24 cellular contexts compared by ENCODE assay signal in the genomic region with DNA sequence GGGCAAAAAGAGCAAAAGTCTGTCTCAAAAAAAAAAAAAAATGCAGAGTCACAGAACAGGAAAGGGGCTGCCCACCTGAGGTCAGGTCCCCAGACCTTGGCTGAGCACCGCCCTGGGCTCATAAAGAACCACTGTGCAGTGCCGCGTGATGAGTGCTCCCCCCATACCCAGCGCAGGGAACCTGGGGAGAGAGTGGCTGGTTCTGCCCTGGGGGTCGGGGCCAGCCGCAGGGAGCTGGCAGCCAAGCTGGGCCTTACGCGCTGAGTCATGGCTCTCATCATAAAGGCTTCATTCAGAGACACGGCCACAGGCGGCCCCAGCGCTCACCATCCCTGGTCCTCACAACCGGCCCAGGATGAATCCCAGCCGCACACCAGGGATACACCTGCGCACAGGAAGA.
A peak's percentile ranks its signal among the peaks of the same experiment; 100 is the strongest.
DNase-seq lines count a peak whose midpoint lies in the region; ATAC-seq and TF ChIP-seq lines count a peak whose summit lies in the region.
"Had no signal": no experiment of that assay in that cellular context is flagged by ENCODE, and none has a peak within 500 bp of the region (broad histone marks: within the 10 kb centered on the region; RNA-seq: fewer than 3 reads in every experiment).

No MANE protein-coding gene starts in this region.

- DNase-seq in Ammon's horn (ENCODE audit: low spot score): peak; percentile 79
- DNase-seq in NB4 (ENCODE audit: low read depth): peak; percentile 17
- peak; percentile 31 for DNase-seq in foreskin melanocyte
- peak in 40 of 56 donors; percentile 9 to 80 (median 40) for DNase-seq in nucleus accumbens (lab: John Stamatoyannopoulos, UW)
- no peak for DNase-seq in neural progenitor cell (ENCODE audit: low spot score)
- DNase-seq in NCI-H2029 (lab: John Stamatoyannopoulos, UW): no peak
- DNase-seq in stimulated activated naive CD4-positive, alpha-beta T cell treated with Interleukin-2 at 50 U/mL for 16 hours (lab: John Stamatoyannopoulos, UW): no peak
- DNase-seq: activated CD8-positive, alpha-beta memory T cell treated with anti-CD3 and anti-CD28 coated beads, Interleukin-2, amount 50 U/mL, for 4 hours; Caco-2; central memory CD4-positive, alpha-beta T cell; KG1; NCI-H1694; NCI-H526; retina; RPMI8226; SK-N-SH; testis had no signal

- TF ChIP-seq CTCF in NB4 (IDR thresholded peaks at IDR 0.05; ENCODE audit: low read depth, low read length) (no peak), neural progenitor cell (IDR thresholded peaks at IDR 0.05) (no peak)

- no peaks in the 10 kb centered on the region for H3K36me3 ChIP-seq in neural progenitor cell
- H3K36me3 ChIP-seq: BLaER1, vagina had no signal

- peaks cover 11% of the 10 kb centered on the region for H3K27me3 Mint-ChIP-seq in neural progenitor cell (ENCODE audit: insufficient read depth, low read depth)

- peaks cover 7% of the 10 kb centered on the region for H3F3A ChIP-seq in neural progenitor cell (ENCODE audit: low read depth)

- peaks cover 21% of the 10 kb centered on the region for H3K4me1 ChIP-seq in neural progenitor cell
- H3K4me1 ChIP-seq: testis, vagina had no signal

- no peak overlapping the region for H3K27ac Mint-ChIP-seq in neural progenitor cell
- H3K27ac Mint-ChIP-seq: activated T-helper 17 cell treated with anti-CD3 and anti-CD28 coated beads, Interleukin-2, amount 50 U/mL, for 72 hours had no signal

- no peaks in the 10 kb centered on the region for H3K9me3 Mint-ChIP-seq in neural progenitor cell
- H3K9me3 Mint-ChIP-seq: activated naive CD4-positive, alpha-beta T cell treated with anti-CD3 and anti-CD28 coated beads, Interleukin-2, amount 50 U/mL, for 72 hours; activated T-helper 17 cell treated with anti-CD3 and anti-CD28 coated beads, Interleukin-2, amount 50 U/mL, for 72 hours had no signal

- H3K79me2 ChIP-seq in neural progenitor cell (ENCODE audit: low read depth): no peaks in the 10 kb centered on the region

- H3K4me3 ChIP-seq in NB4 (ENCODE audit: low read depth, low read length): no peak overlapping the region
- H3K4me3 ChIP-seq in neural progenitor cell: no peak overlapping the region
- H3K4me3 ChIP-seq: BLaER1, smooth muscle cell, testis, vagina had no signal

- no peak overlapping the region for H2AFZ ChIP-seq in neural progenitor cell (replicated peaks)

- ATAC-seq in HG02870 (IDR thresholded peaks at IDR 0.05; ENCODE audit: unreplicated experiment): no peak
- ATAC-seq: activated naive CD4-positive, alpha-beta T cell treated with anti-CD3 and anti-CD28 coated beads, Interleukin-2, amount 50 U/mL, for 72 hours; activated T-helper 17 cell treated with anti-CD3 and anti-CD28 coated beads, Interleukin-2, amount 50 U/mL, for 72 hours; HCT116 had no signal

- H4K20me1 ChIP-seq in neural progenitor cell (ENCODE audit: low read depth): peaks cover 3% of the 10 kb centered on the region
- H4K20me1 ChIP-seq: BLaER1 had no signal

- H3K4me3 Mint-ChIP-seq in neural progenitor cell: no peak overlapping the region
- H3K4me3 Mint-ChIP-seq: activated T-helper 17 cell treated with anti-CD3 and anti-CD28 coated beads, Interleukin-2, amount 50 U/mL, for 72 hours had no signal

- no peaks in the 10 kb centered on the region for H3K9me3 ChIP-seq in neural progenitor cell (ENCODE audit: low read depth)
- H3K9me3 ChIP-seq: BLaER1, Caco-2, SK-N-SH, testis, vagina had no signal

- no peaks in the 10 kb centered on the region for H3K36me3 Mint-ChIP-seq in neural progenitor cell
- H3K36me3 Mint-ChIP-seq: activated naive CD4-positive, alpha-beta T cell treated with anti-CD3 and anti-CD28 coated beads, Interleukin-2, amount 50 U/mL, for 72 hours had no signal

- TF ChIP-seq POLR2A in NB4 (IDR thresholded peaks at IDR 0.05; ENCODE audit: extremely low read depth, insufficient read length): no peak

- no peak overlapping the region for H3K4me2 ChIP-seq in neural progenitor cell
- H3K4me2 ChIP-seq: BLaER1, SK-N-SH, smooth muscle cell had no signal

- no peak overlapping the region for H3K9ac ChIP-seq in neural progenitor cell
- H3K9ac ChIP-seq: BLaER1, SK-N-SH had no signal

- peaks cover 40% of the 10 kb centered on the region for H3K4me1 Mint-ChIP-seq in neural progenitor cell
- H3K4me1 Mint-ChIP-seq: activated T-helper 17 cell treated with anti-CD3 and anti-CD28 coated beads, Interleukin-2, amount 50 U/mL, for 72 hours had no signal

- H3K27me3 ChIP-seq in neural progenitor cell: no peaks in the 10 kb centered on the region
- H3K27me3 ChIP-seq: BLaER1, testis, vagina had no signal

- no peak overlapping the region for H3K27ac ChIP-seq in neural progenitor cell
- H3K27ac ChIP-seq: BLaER1, testis, vagina had no signal

Comparison
In these comparisons a context has a peak if more than half of its experiments do, and no peak if none do; other contexts are left out.
1. DNase-seq: peak in Ammon's horn (single experiment), NB4 (single experiment), foreskin melanocyte (single experiment) and nucleus accumbens (40 of 56); none in neural progenitor cell (single experiment), NCI-H2029 (single experiment) and stimulated activated naive CD4-positive, alpha-beta T cell treated with Interleukin-2 at 50 U/mL for 16 hours (single experiment).